ENCODE assay signal across 23 cellular contexts in genomic region chr21:32748529-32748928, GRCh38.
"Had no signal": no experiment of that assay in that cellular context is flagged by ENCODE, and none has a peak within 500 bp of the region (broad histone marks: within the 10 kb centered on the region; RNA-seq: fewer than 3 reads in every experiment).

No MANE protein-coding gene starts in this region.

- H3K9me3 Mint-ChIP-seq: activated B cell treated with CpG ODN at 0.5 μM for 24 hours; activated CD4-positive, alpha-beta T cell treated with anti-CD3 and anti-CD28 coated beads, Interleukin-2, amount 10 ng/mL, durations not matched to agents 7 days and 5 days; activated CD8-positive, alpha-beta T cell treated with anti-CD3 and anti-CD28 coated beads for 36 hours; activated naive CD4-positive, alpha-beta T cell treated with anti-CD3 and anti-CD28 coated beads, Interleukin-2, amount 50 U/mL, for 72 hours; natural killer cell treated with Interleukin-12 subunit alpha and Interleukin-12 subunit beta and Interleukin-15 and Interleukin-18, amount 100 ng/mL, for 72 hours; T-cell had no signal

- H3K4me1 ChIP-seq: breast epithelium, thyroid gland, upper lobe of right lung had no signal

- H3K9me3 ChIP-seq: breast epithelium, neutrophil, ovary, thyroid gland, upper lobe of right lung had no signal

- H3K4me3 ChIP-seq: breast epithelium, lung, ovary, smooth muscle cell, thyroid gland, upper lobe of right lung had no signal

- H3K4me1 Mint-ChIP-seq: activated B cell treated with CpG ODN at 0.5 μM for 24 hours had no signal

- H3K27ac ChIP-seq: breast epithelium, epithelial cell of prostate, neutrophil, ovary, thyroid gland, upper lobe of right lung had no signal

- H3K4me3 Mint-ChIP-seq: activated B cell treated with CpG ODN at 0.5 μM for 24 hours; activated CD4-positive, alpha-beta T cell treated with anti-CD3 and anti-CD28 coated beads, Interleukin-2, amount 10 ng/mL, durations not matched to agents 7 days and 5 days; activated CD8-positive, alpha-beta memory T cell treated with anti-CD3 and anti-CD28 coated beads, Interleukin-2, amount 10 ng/mL, durations not matched to agents 7 days and 5 days; activated CD8-positive, alpha-beta T cell treated with anti-CD3 and anti-CD28 coated beads for 36 hours; natural killer cell treated with Interleukin-12 subunit alpha and Interleukin-12 subunit beta and Interleukin-15 and Interleukin-18, amount 100 ng/mL, for 72 hours; T-cell had no signal

- ATAC-seq: activated CD8-positive, alpha-beta memory T cell treated with anti-CD3 and anti-CD28 coated beads, Interleukin-2, amount 10 ng/mL, durations not matched to agents 7 days and 5 days; activated CD8-positive, alpha-beta T cell treated with anti-CD3 and anti-CD28 coated beads for 36 hours; activated naive CD4-positive, alpha-beta T cell treated with anti-CD3 and anti-CD28 coated beads, Interleukin-2, amount 50 U/mL, for 72 hours; left lobe of liver; natural killer cell treated with Interleukin-12 subunit alpha and Interleukin-12 subunit beta and Interleukin-15 and Interleukin-18, amount 100 ng/mL, for 72 hours; sciatic nerve; T-cell; upper lobe of right lung had no signal

- H3K27ac Mint-ChIP-seq: activated B cell treated with CpG ODN at 0.5 μM for 24 hours; activated CD4-positive, alpha-beta T cell treated with anti-CD3 and anti-CD28 coated beads, Interleukin-2, amount 10 ng/mL, durations not matched to agents 7 days and 5 days; T-cell had no signal

- FAIRE-seq: keratinocyte had no signal

- H3K27me3 ChIP-seq: breast epithelium, neutrophil, ovary, thyroid gland, upper lobe of right lung had no signal

- H3K36me3 ChIP-seq: ovary had no signal

- H3K4me2 ChIP-seq: smooth muscle cell had no signal

- DNase-seq: activated B cell treated with CpG ODN at 0.5 μM for 24 hours; activated CD4-positive, alpha-beta T cell treated with anti-CD3 and anti-CD28 coated beads, Interleukin-2, amount 10 ng/mL, durations not matched to agents 7 days and 5 days; activated CD8-positive, alpha-beta memory T cell treated with anti-CD3 and anti-CD28 coated beads, Interleukin-2, amount 10 ng/mL, durations not matched to agents 7 days and 5 days; activated CD8-positive, alpha-beta T cell treated with anti-CD3 and anti-CD28 coated beads for 36 hours; activated T-cell treated with anti-CD3 and anti-CD28 coated beads for 4 hours; cortex of kidney; ovary; stimulated activated CD4-positive, alpha-beta T cell treated with anti-CD3 and anti-CD28 coated beads, Interleukin-15, amount 100 ng/mL, for 24 hours; stimulated activated CD8-positive, alpha-beta memory T cell treated with anti-CD3 and anti-CD28 coated beads, Interleukin-4, amount 100 ng/mL, for 48 hours; stimulated activated naive CD4-positive, alpha-beta T cell; T-cell; thyroid gland; upper lobe of right lung had no signal

- H3K27me3 Mint-ChIP-seq: activated B cell treated with CpG ODN at 0.5 μM for 24 hours; activated CD4-positive, alpha-beta T cell treated with anti-CD3 and anti-CD28 coated beads, Interleukin-2, amount 10 ng/mL, durations not matched to agents 7 days and 5 days; activated CD8-positive, alpha-beta memory T cell treated with anti-CD3 and anti-CD28 coated beads, Interleukin-2, amount 10 ng/mL, durations not matched to agents 7 days and 5 days; activated CD8-positive, alpha-beta T cell treated with anti-CD3 and anti-CD28 coated beads for 36 hours; natural killer cell treated with Interleukin-12 subunit alpha and Interleukin-12 subunit beta and Interleukin-15 and Interleukin-18, amount 100 ng/mL, for 72 hours; T-cell had no signal
